28 cellular contexts compared by ENCODE assay signal in genomic region chr2:120391905-120392665, GRCh38. TPM values are rescaled to one million over a fixed set of nuclear protein-coding genes. Genes with fewer than 3 reads are reported as not detected.
DNase-seq lines count a peak whose midpoint lies in the region; TF ChIP-seq lines count a peak whose summit lies in the region.
"Had no signal": no experiment of that assay in that cellular context is flagged by ENCODE, and none has a peak within 500 bp of the region (broad histone marks: within the 10 kb centered on the region; RNA-seq: fewer than 3 reads in every experiment).

No MANE protein-coding gene starts in this region.

- peak; percentile 56 for DNase-seq in cardiac septum (ENCODE audit: low spot score)
- DNase-seq in left ventricle myocardium inferior, result no peak
- peak; percentile 2 for DNase-seq in epidermal melanocyte (ENCODE audit: insufficient read length, low spot score)
- DNase-seq in posterior vena cava (ENCODE audit: low spot score), result peak; percentile 62
- DNase-seq in NCI-H1092 treated with DMSO at 0.1 percent for 48 hours (lab: John Stamatoyannopoulos, UW), result no peak
- no peak for DNase-seq in MG63
- DNase-seq in NCI-H748 treated with DMSO at 0.1 percent for 48 hours (lab: John Stamatoyannopoulos, UW), result no peak
- DNase-seq: activated CD4-positive, alpha-beta T cell treated with anti-CD3 and anti-CD28 coated beads for 1 hour; activated naive CD8-positive, alpha-beta T cell treated with anti-CD3 and anti-CD28 coated beads, Interleukin-2, amount 10 ng/mL, durations not matched to agents 7 days and 5 days; dermis blood vessel endothelial cell; DMS53; GOT3; NCI-H1417 treated with DMSO at 0.1 percent for 48 hours; NCI-H2081; NCI-H345; NCI-H774; SK-N-SH; T-helper 17 cell had no signal

- no peak for TF ChIP-seq CTCF in left ventricle myocardium inferior (IDR thresholded peaks at IDR 0.05; ENCODE audit: borderline replicate concordance)

- H3K36me3 ChIP-seq in left ventricle myocardium inferior (no peaks in the 10 kb centered on the region), MG63 (no peaks in the 10 kb centered on the region)
- H3K36me3 ChIP-seq: ascending aorta, BLaER1, cardiac muscle cell, prostate gland, tibial artery had no signal

- H3K27ac ChIP-seq in left ventricle myocardium inferior (replicated peaks), result no peak overlapping the region
- H3K27ac ChIP-seq: ascending aorta, BLaER1, cardiac muscle cell, HL-60, KMS-11, prostate gland, RWPE1, tibial artery had no signal

- H3K9me3 ChIP-seq in left ventricle myocardium inferior (replicated peaks) (no peaks in the 10 kb centered on the region), MG63 (no peaks in the 10 kb centered on the region)
- H3K9me3 ChIP-seq: ascending aorta, BLaER1, prostate gland, SK-N-SH, tibial artery had no signal

- H3K4me3 ChIP-seq in left ventricle myocardium inferior, result no peak overlapping the region
- H3K4me3 ChIP-seq in MG63, result no peak overlapping the region
- H3K4me3 ChIP-seq: ascending aorta, BLaER1, cardiac muscle cell, prostate gland, tibial artery had no signal

- H3K4me1 ChIP-seq in left ventricle myocardium inferior, result peaks cover 4% of the 10 kb centered on the region
- H3K4me1 ChIP-seq: ascending aorta, BLaER1, prostate gland had no signal

- intact Hi-C loops in cardiac septum (cut with DNase I), result no loop called here
- intact Hi-C loops in left ventricle myocardium inferior (cut with micrococcal nuclease), result no loop called here
- intact Hi-C loops in posterior vena cava (cut with DNase I), result no loop called here

- H3K27me3 ChIP-seq in left ventricle myocardium inferior (ENCODE audit: low read depth) (peaks cover 89% of the 10 kb centered on the region), MG63 (no peaks in the 10 kb centered on the region)
- H3K27me3 ChIP-seq: ascending aorta, BLaER1, cardiac muscle cell had no signal

RNA-seq across cellular contexts. Expression of gene INHBB, which starts 46.1 kb away (rescaled TPM):
- total RNA-seq in cardiac septum (2.8 TPM), left ventricle myocardium inferior (3.2 TPM), posterior vena cava (1 to 10 TPM; 5.8 to 9.9 TPM)
- total RNA-seq in MG63 (2014; rRNA removed; shearing (Covaris generic); ENCODE audit: low replicate concordance), result 1.8 and 3.9 TPM in 2 replicates
- total RNA-seq: activated naive CD8-positive, alpha-beta T cell treated with anti-CD3 and anti-CD28 coated beads, Interleukin-2, amount 10 ng/mL, durations not matched to agents 7 days and 5 days; activated T-helper 2 cell treated with anti-CD3 and anti-CD28 coated beads, Interferon-gamma antibody, Interleukin-2, Interleukin-4, amounts not matched to agents 10 μg/mL and 5 μg/mL and 100 μg/mL, durations not matched to agents 14 hours and 24 hours and 36 hours; cardiac muscle cell; G401; T-helper 17 cell had no signal

Comparison
In these comparisons a context has a peak if more than half of its experiments do, and no peak if none do; other contexts are left out.
1. DNase-seq: peak in cardiac septum (single experiment), epidermal melanocyte (single experiment) and posterior vena cava (single experiment); none in left ventricle myocardium inferior (single experiment), NCI-H1092 treated with DMSO at 0.1 percent for 48 hours (single experiment), MG63 (single experiment) and NCI-H748 treated with DMSO at 0.1 percent for 48 hours (single experiment).